10 cellular contexts compared by ENCODE assay signal in the genomic region with DNA sequence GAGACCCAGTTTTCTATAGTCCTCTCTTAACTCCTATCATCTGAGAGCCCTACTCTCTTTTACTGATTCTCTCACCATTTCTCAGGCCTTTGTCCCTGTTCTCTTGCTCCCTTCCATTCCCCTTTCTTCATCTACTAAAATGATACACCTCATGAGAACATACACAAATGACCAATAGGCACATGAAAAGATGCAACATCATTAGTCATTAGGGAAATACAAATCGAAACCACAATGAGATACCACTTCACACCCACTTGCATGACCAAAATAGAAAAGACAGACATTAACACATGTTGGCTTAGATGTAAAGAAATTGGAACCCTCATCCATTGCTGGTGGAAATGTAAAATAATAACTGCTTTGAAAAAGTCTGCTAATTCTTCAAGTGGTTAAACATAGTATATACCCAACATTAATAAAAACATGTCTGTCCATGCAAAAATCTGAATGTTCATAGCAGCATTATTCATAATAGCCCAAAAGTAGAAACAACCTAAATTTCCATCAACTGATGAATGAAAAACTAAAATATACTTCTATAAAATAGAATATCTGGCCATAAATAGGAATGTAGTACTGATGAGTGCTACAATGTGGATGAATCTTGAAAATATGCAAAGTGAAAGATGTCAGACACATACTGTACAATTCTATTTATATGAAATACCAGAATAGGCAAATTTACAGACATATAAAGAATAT.
DNase-seq lines count a peak whose midpoint lies in the region; ATAC-seq and TF ChIP-seq lines count a peak whose summit lies in the region.
"Had no signal": no experiment of that assay in that cellular context is flagged by ENCODE, and none has a peak within 500 bp of the region (broad histone marks: within the 10 kb centered on the region; RNA-seq: fewer than 3 reads in every experiment).

No MANE protein-coding gene starts in this region.

- H3K4me3 ChIP-seq in GM12865 (ENCODE audit: low read depth, low read length) (no peak overlapping the region), H7 (ENCODE audit: insufficient read depth, low read depth, low read length) (no peak overlapping the region), tibial artery (no peak overlapping the region)

- intact Hi-C loops in tibial artery (cut with DNase I; ENCODE audit: low total_unique reads), result loop anchor here (5.0 kb wide), 1 partner anchor 43 kb away; no protein-coding TSS in a partner anchor

- ATAC-seq in GM21619 (IDR thresholded peaks at IDR 0.05; ENCODE audit: unreplicated experiment), result peak; percentile 84
- peak; percentile 81 for ATAC-seq in HG03460 (IDR thresholded peaks at IDR 0.05; ENCODE audit: unreplicated experiment)
- no peak for ATAC-seq in activated naive CD8-positive, alpha-beta T cell treated with anti-CD3 and anti-CD28 coated beads, Interleukin-2, amount 50 U/mL, for 24 hours

- H3K36me3 ChIP-seq in H7 (replicated peaks; ENCODE audit: control insufficient read depth, insufficient read depth, low read length) (no peaks in the 10 kb centered on the region), tibial artery (no peaks in the 10 kb centered on the region)

- H3K9me3 Mint-ChIP-seq in activated naive CD8-positive, alpha-beta T cell treated with anti-CD3 and anti-CD28 coated beads, Interleukin-2, amount 50 U/mL, for 24 hours, result no peaks in the 10 kb centered on the region
- H3K9me3 Mint-ChIP-seq: activated naive CD4-positive, alpha-beta T cell treated with anti-CD3 and anti-CD28 coated beads, Interleukin-2, amount 50 U/mL, for 24 hours had no signal

- H3K4me1 ChIP-seq in tibial artery, result peaks cover 0 to 22% (median 2%) of the 10 kb centered on the region in 4 donors

- peaks cover 6% of the 10 kb centered on the region for H3K27me3 Mint-ChIP-seq in activated naive CD8-positive, alpha-beta T cell treated with anti-CD3 and anti-CD28 coated beads, Interleukin-2, amount 50 U/mL, for 24 hours

- no peaks in the 10 kb centered on the region for H3K36me3 Mint-ChIP-seq in activated naive CD8-positive, alpha-beta T cell treated with anti-CD3 and anti-CD28 coated beads, Interleukin-2, amount 50 U/mL, for 24 hours (ENCODE audit: low read depth)
- H3K36me3 Mint-ChIP-seq: activated naive CD4-positive, alpha-beta T cell treated with anti-CD3 and anti-CD28 coated beads, Interleukin-2, amount 50 U/mL, for 24 hours had no signal

- no peaks in the 10 kb centered on the region for H3K9me3 ChIP-seq in tibial artery

- H3K27ac Mint-ChIP-seq in activated naive CD8-positive, alpha-beta T cell treated with anti-CD3 and anti-CD28 coated beads, Interleukin-2, amount 50 U/mL, for 24 hours, result no peak overlapping the region
- H3K27ac Mint-ChIP-seq: activated naive CD4-positive, alpha-beta T cell treated with anti-CD3 and anti-CD28 coated beads, Interleukin-2, amount 50 U/mL, for 24 hours had no signal

- peaks cover 7% of the 10 kb centered on the region for H3K4me1 Mint-ChIP-seq in activated naive CD8-positive, alpha-beta T cell treated with anti-CD3 and anti-CD28 coated beads, Interleukin-2, amount 50 U/mL, for 24 hours
- H3K4me1 Mint-ChIP-seq: activated naive CD4-positive, alpha-beta T cell treated with anti-CD3 and anti-CD28 coated beads, Interleukin-2, amount 50 U/mL, for 24 hours had no signal

- peak; percentile 78 for DNase-seq in GM12865 (ENCODE audit: low read depth)
- peak; percentile 33 for DNase-seq in fibroblast of gingiva (ENCODE audit: low read depth)
- no peak for DNase-seq in activated naive CD8-positive, alpha-beta T cell treated with anti-CD3 and anti-CD28 coated beads, Interleukin-2, amount 50 U/mL, for 24 hours
- no peak for DNase-seq in NCI-H2107 treated with DMSO at 0.1 percent for 48 hours (lab: John Stamatoyannopoulos, UW; ENCODE audit: unreplicated experiment)
- DNase-seq in H7, result no peak
- DNase-seq in tibial artery, result no peak
- DNase-seq: GDM1 had no signal

- TF ChIP-seq CTCF in GM12865 (IDR thresholded peaks at IDR 0.05; ENCODE audit: insufficient read depth, low read depth, low read length, missing control alignments) (no peak), tibial artery (IDR thresholded peaks at IDR 0.05) (no peak)

- no peak overlapping the region for H3K27ac ChIP-seq in tibial artery

- no peak overlapping the region for H3K4me3 Mint-ChIP-seq in activated naive CD8-positive, alpha-beta T cell treated with anti-CD3 and anti-CD28 coated beads, Interleukin-2, amount 50 U/mL, for 24 hours
- H3K4me3 Mint-ChIP-seq: activated naive CD4-positive, alpha-beta T cell treated with anti-CD3 and anti-CD28 coated beads, Interleukin-2, amount 50 U/mL, for 24 hours had no signal

- H3K27me3 ChIP-seq in H7 (ENCODE audit: control insufficient read depth, insufficient read depth, low read length), result no peaks in the 10 kb centered on the region
- no peaks in the 10 kb centered on the region for H3K27me3 ChIP-seq in tibial artery

Comparison
In these comparisons a context has a peak if more than half of its experiments do, and no peak if none do; other contexts are left out.
1. DNase-seq: peak in GM12865 (single experiment) and fibroblast of gingiva (single experiment); none in activated naive CD8-positive, alpha-beta T cell treated with anti-CD3 and anti-CD28 coated beads, Interleukin-2, amount 50 U/mL, for 24 hours (single experiment), NCI-H2107 treated with DMSO at 0.1 percent for 48 hours (single experiment), H7 (single experiment) and tibial artery (0 of 2).